1 cellular context compared by ENCODE assay signal in genomic region chr9:77916410-77916819, GRCh38.
A peak's percentile ranks its signal among the peaks of the same experiment; 100 is the strongest.
TF ChIP-seq lines count a peak whose summit lies in the region.

No MANE protein-coding gene starts in this region.

TF ChIP-seq in GM12878, 131 proteins besides CTCF, POLR2A, EP300 and RAD21 (continued from another document and continues in another):
- TF ChIP-seq ZNF592 (IDR thresholded peaks at IDR 0.05), result no peak
- no peak for TF ChIP-seq NRF1 (conservative IDR thresholded peaks at IDR 0.05; ENCODE audit: low read depth, low read length)
- TF ChIP-seq JUND (IDR thresholded peaks at IDR 0.05; ENCODE audit: low read depth, low read length), result no peak
- TF ChIP-seq IKZF2 (IDR thresholded peaks at IDR 0.05), result peak; percentile 98
- TF ChIP-seq MAX (IDR thresholded peaks at IDR 0.05; ENCODE audit: low read depth, low read length), result no peak
- no peak for TF ChIP-seq IRF3 (IDR thresholded peaks at IDR 0.05)
- TF ChIP-seq TCF3 (IDR thresholded peaks at IDR 0.05; ENCODE audit: borderline replicate concordance, insufficient read depth, low read depth, low read length), result peak; percentile 75; the same call in 1 of the 2 replicates
- peak; percentile 68; the same call in 1 of the 2 replicates for TF ChIP-seq MXI1 (IDR thresholded peaks at IDR 0.05; ENCODE audit: low read depth, low read length)
- no peak for TF ChIP-seq ZBTB33 (IDR thresholded peaks at IDR 0.05)
- no peak for TF ChIP-seq PML (IDR thresholded peaks at IDR 0.05; ENCODE audit: low read length)
- TF ChIP-seq EZH2 (IDR thresholded peaks at IDR 0.05; ENCODE audit: borderline replicate concordance, control insufficient read depth, low read depth, low read length), result no peak
- TF ChIP-seq RCOR1 (conservative IDR thresholded peaks at IDR 0.05; ENCODE audit: low read depth, low read length), result no peak
- peak; percentile 35; the same call in 1 of the 2 replicates for TF ChIP-seq EED (IDR thresholded peaks at IDR 0.05; ENCODE audit: low read depth)
- no peak for TF ChIP-seq ZBED1 (IDR thresholded peaks at IDR 0.05; ENCODE audit: borderline replicate concordance)
- peak; percentile 80 for TF ChIP-seq ZNF687 (IDR thresholded peaks at IDR 0.05)
- TF ChIP-seq SKIL (IDR thresholded peaks at IDR 0.05; ENCODE audit: low read depth, poor library complexity, severe bottlenecking), result peak; percentile 34
- TF ChIP-seq IKZF1 (conservative IDR thresholded peaks at IDR 0.05), result peak; percentile 98
- no peak for TF ChIP-seq ZNF24 (IDR thresholded peaks at IDR 0.05)
- TF ChIP-seq ETV6 (conservative IDR thresholded peaks at IDR 0.05 in 1 of 2, IDR thresholded peaks at IDR 0.05 in 1 of 2; ENCODE audit: borderline replicate concordance in 1 of 2, low read depth in 1 of 2), result no peak
- TF ChIP-seq HDAC2 (IDR thresholded peaks at IDR 0.05), result no peak
- TF ChIP-seq MLLT1 (IDR thresholded peaks at IDR 0.05), result no peak
- no peak for TF ChIP-seq ZNF274 (IDR thresholded peaks at IDR 0.05; ENCODE audit: insufficient read depth, insufficient read length)
- no peak for TF ChIP-seq IRF5 (IDR thresholded peaks at IDR 0.05; ENCODE audit: borderline replicate concordance)
- no peak for TF ChIP-seq RB1 (IDR thresholded peaks at IDR 0.05; ENCODE audit: borderline replicate concordance)
- TF ChIP-seq BHLHE40 (IDR thresholded peaks at IDR 0.05; ENCODE audit: borderline replicate concordance in 1 of 2, low read depth in 2 of 2, low read length in 1 of 2), result peak in 1 of 2 experiments; percentile 23; a peak in 1 of 4 replicates
- TF ChIP-seq ZBTB11 (CRISPR knock-in tag; IDR thresholded peaks at IDR 0.05), result no peak
- 0 out of 2 replicates have a peak, but pooled peaks have one; percentile 49 for TF ChIP-seq CHD2 (IDR thresholded peaks at IDR 0.05; ENCODE audit: borderline replicate concordance, low read depth, low read length)
- TF ChIP-seq MYB (IDR thresholded peaks at IDR 0.05; ENCODE audit: borderline replicate concordance, low read depth, low read length), result no peak
- 0 out of 2 replicates have a peak, but pooled peaks have one; percentile 52 for TF ChIP-seq NBN (IDR thresholded peaks at IDR 0.05)
- TF ChIP-seq CHD4 (IDR thresholded peaks at IDR 0.05), result no peak
- peak; percentile 61 for TF ChIP-seq PKNOX1 (IDR thresholded peaks at IDR 0.05)
- TF ChIP-seq PBX3 (IDR thresholded peaks at IDR 0.05; ENCODE audit: insufficient replicate concordance, low read depth, low read length), result peak; percentile 60
